In the genomic region with DNA sequence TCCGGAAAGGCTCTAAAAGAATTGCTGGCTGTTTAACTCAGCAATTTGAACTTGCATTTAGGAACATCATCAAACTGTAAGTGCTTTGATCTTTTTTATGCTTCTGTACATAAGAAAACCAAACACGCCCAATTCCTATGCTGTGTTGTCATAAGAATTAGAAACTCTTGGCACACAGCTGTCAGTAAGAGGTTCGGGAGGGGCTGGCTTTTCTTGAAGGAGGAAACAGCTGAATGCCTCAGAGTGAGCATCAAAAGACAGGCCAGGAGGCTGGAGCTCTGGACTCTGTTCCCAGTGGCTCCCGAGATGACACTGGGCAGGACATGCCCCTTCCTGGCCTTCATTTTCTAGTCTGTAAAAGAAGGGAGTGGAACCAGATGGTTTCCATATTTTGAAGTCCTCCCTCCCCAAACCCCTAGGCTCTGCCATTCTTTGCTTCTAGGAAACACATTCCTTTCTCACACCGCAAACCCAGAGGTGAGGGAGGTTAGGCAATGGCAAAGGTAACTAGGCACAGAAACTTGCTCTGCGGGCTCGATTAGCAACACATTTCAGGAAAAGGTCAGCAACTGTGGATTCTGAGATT, we compare ENCODE assay signal across 7 cellular contexts.
DNase-seq lines count a peak whose midpoint lies in the region; TF ChIP-seq lines count a peak whose summit lies in the region.

No MANE protein-coding gene starts in this region.

- no peak overlapping the region for H2AFZ ChIP-seq in SK-N-SH (ENCODE audit: low read depth)

- no peaks in the 10 kb centered on the region for H3K4me1 ChIP-seq in HEK293 (ENCODE audit: control insufficient read depth, insufficient read depth, low read length)
- peaks cover 3 to 34% of the 10 kb centered on the region in 2 experiments for H3K4me1 ChIP-seq in SK-N-SH (ENCODE audit: control insufficient read depth in 1 of 2, insufficient read depth in 2 of 2, low read depth in 1 of 2, low read length in 1 of 2)
- H3K4me1 ChIP-seq in stomach = peaks cover 3 to 22% (median 18%) of the 10 kb centered on the region in 4 donors

- POLR2A ChIA-PET in HEK293 (lab: Yijun Ruan, JAX) = no interaction called here
- POLR2A ChIA-PET in SK-N-SH (lab: Yijun Ruan, JAX) = interaction anchor here (1.1 kb wide), 1 partner anchor 23 kb away, joined by 4 read pairs; no protein-coding TSS in a partner anchor

- H3K9ac ChIP-seq in SK-N-SH = no peak overlapping the region

- no peak for TF ChIP-seq POLR2A in stomach (IDR thresholded peaks at IDR 0.05)

- no peak overlapping the region for H3K4me2 ChIP-seq in SK-N-SH

- H3K79me2 ChIP-seq in SK-N-SH (ENCODE audit: insufficient read depth) = no peaks in the 10 kb centered on the region

- H3K4me3 ChIP-seq in HEK293 (ENCODE audit: low read depth, low read length) (no peak overlapping the region), SK-N-SH (ENCODE audit: low read depth in 2 of 2, low read length in 1 of 2) (no peak overlapping the region), stomach (no peak overlapping the region)

- peaks cover 7% of the 10 kb centered on the region for H3K27me3 Mint-ChIP-seq in glutamatergic neuron (ENCODE audit: unreplicated experiment)

- H3K36me3 ChIP-seq in HEK293 (ENCODE audit: control insufficient read depth in 2 of 2, insufficient read depth in 1 of 2, low read length in 2 of 2) = no peaks in the 10 kb centered on the region
- H3K36me3 ChIP-seq in SK-N-SH (replicated peaks in 1 of 2; ENCODE audit: control insufficient read depth in 1 of 2, insufficient read depth in 2 of 2, low read length in 1 of 2) = no peaks in the 10 kb centered on the region
- H3K36me3 ChIP-seq in stomach = no peaks in the 10 kb centered on the region

- intact Hi-C loops in stomach (cut with DNase I; ENCODE audit: low total_unique reads) = no loop called here

- no peaks in the 10 kb centered on the region for H3K36me3 Mint-ChIP-seq in glutamatergic neuron (ENCODE audit: unreplicated experiment)

- H3F3A ChIP-seq in SK-N-SH (replicated peaks; ENCODE audit: insufficient read depth) = no peaks in the 10 kb centered on the region

- no peaks in the 10 kb centered on the region for H4K20me1 ChIP-seq in SK-N-SH (ENCODE audit: insufficient read depth)

- no peaks in the 10 kb centered on the region for H3K27me3 ChIP-seq in SK-N-SH (ENCODE audit: insufficient read depth)
- H3K27me3 ChIP-seq in stomach = no peaks in the 10 kb centered on the region

- no peak overlapping the region for H3K27ac ChIP-seq in HEK293 (ENCODE audit: extremely low read depth, low read depth, low read length)
- H3K27ac ChIP-seq in SK-N-SH (ENCODE audit: low read depth in 2 of 2, low read length in 1 of 2) = peak overlapping the region in 1 of 2 experiments; percentile 48; a peak in 2 of 4 replicates
- peak overlapping the region in 4 of 5 donors; percentile 10 to 38 (median 21) for H3K27ac ChIP-seq in stomach

- H3K9me3 Mint-ChIP-seq in glutamatergic neuron (ENCODE audit: unreplicated experiment) = peaks cover 4% of the 10 kb centered on the region

- H3K4me1 Mint-ChIP-seq in glutamatergic neuron (ENCODE audit: low read depth, unreplicated experiment) = peaks cover 24% of the 10 kb centered on the region

- CTCF ChIA-PET in HEK293 (lab: Yijun Ruan, JAX) = interaction anchor here (1.0 kb wide), 1 partner anchor 108 kb away, joined by 3 read pairs; no protein-coding TSS in a partner anchor
- CTCF ChIA-PET in SK-N-SH (lab: Yijun Ruan, JAX) = interaction anchor here (1.1 kb wide), 1 partner anchor 82 kb away, joined by 4 read pairs; no protein-coding TSS in a partner anchor

- TF ChIP-seq RAD21 in SK-N-SH (IDR thresholded peaks at IDR 0.05; ENCODE audit: low read length) = no peak

- H3K9me2 ChIP-seq in SK-N-SH = no peaks in the 10 kb centered on the region

- TF ChIP-seq EP300 in SK-N-SH (IDR thresholded peaks at IDR 0.05; ENCODE audit: borderline replicate concordance in 1 of 2, low read depth in 1 of 2, low read length in 1 of 2) (no peak), stomach (IDR thresholded peaks at IDR 0.05) (no peak)

- H3K27ac Mint-ChIP-seq in glutamatergic neuron (ENCODE audit: unreplicated experiment) = peak overlapping the region; percentile 53

- WGBS in SK-N-SH (ENCODE audit: low lambda C conversion rate) = 68% methylated on average over 7 of the region's 7 CpGs
- 18 to 40% (median 26%) methylated on average over 7 of the region's 7 CpGs for WGBS in stomach, 5 donors

- DNase-seq in SK-N-SH = no peak
- no peak for DNase-seq in glutamatergic neuron
- DNase-seq in stomach = peak; percentile 39
- no peak for DNase-seq in HUDEP-2 (lab: John Stamatoyannopoulos, UW; ENCODE audit: unreplicated experiment in 76 of 76)
- no peak for DNase-seq in NCI-H146 treated with DMSO at 0.1 percent for 48 hours (lab: John Stamatoyannopoulos, UW; ENCODE audit: unreplicated experiment)
- DNase-seq in NCI-H2081 treated with DMSO at 0.1 percent for 48 hours (lab: John Stamatoyannopoulos, UW) = no peak

- H3K9me3 ChIP-seq in HEK293 (ENCODE audit: control insufficient read depth, insufficient read depth, low read depth, low read length) (no peaks in the 10 kb centered on the region), SK-N-SH (no peaks in the 10 kb centered on the region), stomach (no peaks in the 10 kb centered on the region)

- no peak for TF ChIP-seq CTCF in HEK293 (tag by site-specific recombination; IDR thresholded peaks at IDR 0.05)
- no peak for TF ChIP-seq CTCF in SK-N-SH (IDR thresholded peaks at IDR 0.05)
- TF ChIP-seq CTCF in glutamatergic neuron (IDR thresholded peaks at IDR 0.05; ENCODE audit: partially characterized antibody, unreplicated experiment) = no peak
- TF ChIP-seq CTCF in stomach (IDR thresholded peaks at IDR 0.05) = no peak

- peak overlapping the region; percentile 25 for H3K4me3 Mint-ChIP-seq in glutamatergic neuron (ENCODE audit: unreplicated experiment)

TF ChIP-seq in HEK293, 187 proteins besides CTCF, POLR2A, EP300 and RAD21 (continues in another document):
- TF ChIP-seq, protein P1, sequence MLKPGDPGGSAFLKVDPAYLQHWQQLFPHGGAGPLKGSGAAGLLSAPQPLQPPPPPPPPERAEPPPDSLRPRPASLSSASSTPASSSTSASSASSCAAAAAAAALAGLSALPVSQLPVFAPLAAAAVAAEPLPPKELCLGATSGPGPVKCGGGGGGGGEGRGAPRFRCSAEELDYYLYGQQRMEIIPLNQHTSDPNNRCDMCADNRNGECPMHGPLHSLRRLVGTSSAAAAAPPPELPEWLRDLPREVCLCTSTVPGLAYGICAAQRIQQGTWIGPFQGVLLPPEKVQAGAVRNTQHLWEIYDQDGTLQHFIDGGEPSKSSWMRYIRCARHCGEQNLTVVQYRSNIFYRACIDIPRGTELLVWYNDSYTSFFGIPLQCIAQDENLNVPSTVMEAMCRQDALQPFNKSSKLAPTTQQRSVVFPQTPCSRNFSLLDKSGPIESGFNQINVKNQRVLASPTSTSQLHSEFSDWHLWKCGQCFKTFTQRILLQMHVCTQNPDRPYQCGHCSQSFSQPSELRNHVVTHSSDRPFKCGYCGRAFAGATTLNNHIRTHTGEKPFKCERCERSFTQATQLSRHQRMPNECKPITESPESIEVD (tag by site-specific recombination; IDR thresholded peaks at IDR 0.05) = peak; percentile 80
- TF ChIP-seq KLF1 (tag by site-specific recombination; IDR thresholded peaks at IDR 0.05) = peak; percentile 52; the same call in 1 of the 2 replicates

TF ChIP-seq in SK-N-SH, 30 proteins besides CTCF, POLR2A, EP300 and RAD21:
- TF ChIP-seq, protein P2, sequence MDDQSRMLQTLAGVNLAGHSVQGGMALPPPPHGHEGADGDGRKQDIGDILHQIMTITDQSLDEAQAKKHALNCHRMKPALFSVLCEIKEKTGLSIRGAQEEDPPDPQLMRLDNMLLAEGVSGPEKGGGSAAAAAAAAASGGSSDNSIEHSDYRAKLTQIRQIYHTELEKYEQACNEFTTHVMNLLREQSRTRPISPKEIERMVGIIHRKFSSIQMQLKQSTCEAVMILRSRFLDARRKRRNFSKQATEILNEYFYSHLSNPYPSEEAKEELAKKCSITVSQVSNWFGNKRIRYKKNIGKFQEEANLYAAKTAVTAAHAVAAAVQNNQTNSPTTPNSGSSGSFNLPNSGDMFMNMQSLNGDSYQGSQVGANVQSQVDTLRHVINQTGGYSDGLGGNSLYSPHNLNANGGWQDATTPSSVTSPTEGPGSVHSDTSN (IDR thresholded peaks at IDR 0.05) = peak; percentile 48
- 0 out of 2 replicates have a peak, but pooled peaks have one; percentile 17 for TF ChIP-seq JUND (IDR thresholded peaks at IDR 0.05)
- TF ChIP-seq EZH2phosphoT487 (IDR thresholded peaks at IDR 0.05; ENCODE audit: borderline replicate concordance, low read depth) = no peak
- peak; percentile 22 for TF ChIP-seq TCF12 (IDR thresholded peaks at IDR 0.05)
